9 cellular contexts compared by ENCODE assay signal in the genomic region with DNA sequence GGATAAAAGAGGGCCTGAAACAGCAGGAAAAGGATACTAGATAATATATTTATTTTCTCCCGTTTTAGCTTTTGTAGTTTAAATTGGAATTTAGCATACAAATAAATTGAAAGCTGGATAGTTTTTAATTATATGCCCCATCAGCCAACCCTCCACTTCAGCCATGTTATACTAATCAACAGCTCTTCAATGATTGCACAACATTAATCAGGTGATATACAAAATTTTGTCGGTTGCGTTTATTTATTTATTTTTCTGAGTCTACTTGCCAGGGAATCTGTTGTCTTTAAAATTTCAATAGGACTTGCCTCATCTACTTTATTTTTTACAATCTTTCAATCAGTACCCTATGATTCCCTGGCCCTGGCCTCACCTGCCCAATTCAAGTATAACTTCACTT. TPM values are rescaled to one million over a fixed set of nuclear protein-coding genes. Genes with fewer than 3 reads are reported as not detected.
"Had no signal": no experiment of that assay in that cellular context is flagged by ENCODE, and none has a peak within 500 bp of the region (broad histone marks: within the 10 kb centered on the region; RNA-seq: fewer than 3 reads in every experiment).

No MANE protein-coding gene starts in this region.

- H3K36me3 ChIP-seq: HAP-1 had no signal

- H3K9me3 Mint-ChIP-seq: HFFc6 had no signal

- H3K4me3 Mint-ChIP-seq: H9, HFFc6 had no signal

- H3K4me1 ChIP-seq: HAP-1 had no signal

- DNase-seq: GM23248, GOT3, H7, H9, HCEC 1CT, HFFc6 had no signal

- H3K9ac ChIP-seq: GM23248 had no signal

- H2AFZ ChIP-seq: GM23248 had no signal

- H3K4me3 ChIP-seq: GM23248, HAP-1 had no signal

- ATAC-seq: HCT116 had no signal

- H3K9me3 ChIP-seq: HAP-1 had no signal

- H3K27ac Mint-ChIP-seq: H9, HFFc6 had no signal

- H3K27ac ChIP-seq: GM23248 had no signal

RNA-seq across cellular contexts. Expression of a gene that starts 12.1 kb away (rescaled TPM):
- total RNA-seq: GM23248, H4, HFFc6 had no signal
- polyA plus RNA-seq: GM23248 had no signal
